In the genomic region with DNA sequence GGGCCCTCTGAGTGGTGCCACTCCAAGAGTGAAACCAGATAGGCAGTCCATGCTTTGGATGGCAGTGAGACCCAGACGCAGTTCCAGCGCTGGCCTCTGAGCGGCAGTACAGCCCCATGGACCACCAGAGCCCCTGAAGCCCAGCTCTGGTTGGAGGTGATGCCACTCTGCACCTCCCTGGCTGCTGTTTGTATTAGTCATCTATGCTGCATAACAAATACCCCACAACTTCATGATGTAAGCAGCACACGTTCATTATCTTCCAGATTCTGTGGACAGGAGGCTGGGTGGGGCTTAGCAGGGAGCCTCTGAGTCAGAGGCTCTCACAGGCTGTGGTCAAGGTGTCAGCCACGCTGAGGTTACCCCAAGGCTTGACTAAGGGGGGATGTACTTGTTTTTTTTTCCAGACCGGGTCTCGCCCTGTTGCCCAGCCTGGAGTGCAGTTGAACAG, we compare ENCODE assay signal across 8 cellular contexts. TPM values are rescaled to one million over a fixed set of nuclear protein-coding genes. Genes with fewer than 3 reads are reported as not detected.
A peak's percentile ranks its signal among the peaks of the same experiment; 100 is the strongest.
DNase-seq lines count a peak whose midpoint lies in the region; ATAC-seq and TF ChIP-seq lines count a peak whose summit lies in the region.

No MANE protein-coding gene starts in this region.

- H3K27ac Mint-ChIP-seq in immature natural killer cell = peak overlapping the region; percentile 94 to 99 (median 96)

- peak; percentile 40; the same call in 1 of the 2 replicates for TF ChIP-seq CTCF in LNCaP clone FGC (IDR thresholded peaks at IDR 0.05; ENCODE audit: control insufficient read depth, extremely low read depth, insufficient read depth)

- peak overlapping the region; percentile 80 to 88 (median 83) for H3K4me3 Mint-ChIP-seq in immature natural killer cell

- peaks cover 18 to 19% (median 18%) of the 10 kb centered on the region in 3 donors for H3K27me3 Mint-ChIP-seq in immature natural killer cell (ENCODE audit: low read depth in 3 of 3)

- DNase-seq in Daoy (ENCODE audit: low read depth) = peak; percentile 82
- DNase-seq in LNCaP clone FGC (ENCODE audit: low read depth) = no peak
- peak; percentile 55 for DNase-seq in T-helper 9 cell
- DNase-seq in amniotic epithelial cell (ENCODE audit: low read depth) = peak; percentile 92
- peak; percentile 93 to 96 (median 95) for DNase-seq in immature natural killer cell
- peak; percentile 74 for DNase-seq in stimulated activated CD4-positive, alpha-beta T cell treated with anti-CD3 and anti-CD28 coated beads, Interleukin-4, amount 100 ng/mL, for 1 hour

- ATAC-seq in HG02938 (IDR thresholded peaks at IDR 0.05; ENCODE audit: unreplicated experiment) (no peak), HG03159 (IDR thresholded peaks at IDR 0.05; ENCODE audit: unreplicated experiment) (no peak)

- peaks cover 29 to 33% of the 10 kb centered on the region in 2 donors for H3K4me1 Mint-ChIP-seq in immature natural killer cell

- H3K9me3 Mint-ChIP-seq in immature natural killer cell = peaks cover 0 to 6% (median 3%) of the 10 kb centered on the region in 6 donors

- H3K36me3 Mint-ChIP-seq in immature natural killer cell = peaks cover 0 to 3% (median 0%) of the 10 kb centered on the region in 3 donors

- H3K4me3 ChIP-seq in LNCaP clone FGC (ENCODE audit: low read depth, low read length) = no peak overlapping the region

RNA-seq across cellular contexts. Expression of a gene that starts 5.1 kb away (rescaled TPM):
- total RNA-seq in Daoy (2014; rRNA removed; shearing (Covaris generic)) = 35.6 and 39.9 TPM in 2 replicates
- 10 to 100 TPM; 30.4 to 53.7 (median 36.5) TPM for polyA plus RNA-seq in immature natural killer cell

RNA-seq across cellular contexts. Expression of a gene that starts 9.8 kb away (rescaled TPM):
- total RNA-seq in Daoy (2014; rRNA removed; shearing (Covaris generic)) = 1.3 and 4.2 TPM in 2 replicates
- polyA plus RNA-seq in immature natural killer cell = 10 to 100 TPM in 1 of 3 donors, 1 to 10 TPM in 2; 3.6 to 12.9 (median 5.4) TPM

RNA-seq across cellular contexts. Expression of a gene that starts 10.1 kb away (rescaled TPM):
- total RNA-seq in Daoy (2014; rRNA removed; shearing (Covaris generic)) = 12.1 and 22.1 TPM in 2 replicates
- 10 to 100 TPM; 16.0 to 35.9 (median 23.7) TPM for polyA plus RNA-seq in immature natural killer cell

RNA-seq across cellular contexts. Expression of a gene that starts 21.6 kb away (rescaled TPM):
- total RNA-seq in Daoy (2014; rRNA removed; shearing (Covaris generic)) = 128 and 141 TPM in 2 replicates
- 100 to 1,000 TPM in 2 of 3 donors, 10 to 100 TPM in 1; 98.6 to 139 (median 106) TPM for polyA plus RNA-seq in immature natural killer cell

RNA-seq across cellular contexts. Expression of a gene that starts 33.5 kb away (rescaled TPM):
- 6.2 and 10.4 TPM in 2 replicates for total RNA-seq in Daoy (2014; rRNA removed; shearing (Covaris generic))
- 1 to 10 TPM in 2 of 3 donors, under 1 TPM in 1; 0.04 to 3.7 (median 1.8) TPM for polyA plus RNA-seq in immature natural killer cell
